Comparison of ENCODE assay signal across 15 cellular contexts in the genomic region with DNA sequence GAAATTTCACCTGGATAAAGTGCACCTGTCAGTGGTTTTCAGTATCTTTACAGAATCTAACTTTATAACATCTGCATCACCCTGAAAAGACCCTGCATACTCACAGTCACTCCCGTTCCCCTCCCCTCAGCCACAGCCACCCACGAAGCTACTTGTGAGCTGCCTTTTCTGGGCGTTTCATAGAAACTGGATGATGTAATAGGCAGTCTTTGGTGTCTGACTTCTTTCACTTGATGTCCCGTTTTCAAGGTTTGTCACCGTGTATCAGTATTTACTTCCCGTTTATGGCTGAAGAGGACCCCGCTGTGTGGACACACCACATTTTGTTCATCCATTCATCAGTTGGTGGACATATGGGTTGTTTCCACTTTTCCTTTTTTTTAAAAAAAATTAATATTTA. TPM values are rescaled to one million over a fixed set of nuclear protein-coding genes. Genes with fewer than 3 reads are reported as not detected.
DNase-seq lines count a peak whose midpoint lies in the region; ATAC-seq and TF ChIP-seq lines count a peak whose summit lies in the region.
"Had no signal": no experiment of that assay in that cellular context is flagged by ENCODE, and none has a peak within 500 bp of the region (broad histone marks: within the 10 kb centered on the region; RNA-seq: fewer than 3 reads in every experiment).

No MANE protein-coding gene starts in this region.

- DNase-seq in GM13976 (ENCODE audit: low spot score) (peak; percentile 45), T-cell (no peak), NCI-H446 treated with DMSO at 0.1 percent for 48 hours (lab: John Stamatoyannopoulos, UW) (no peak), foreskin melanocyte (no peak)
- DNase-seq in activated naive CD8-positive, alpha-beta T cell treated with anti-CD3 and anti-CD28 coated beads, Interleukin-2, amount 10 ng/mL, durations not matched to agents 7 days and 5 days: no peak
- DNase-seq in stimulated activated CD4-positive, alpha-beta T cell treated with anti-CD3 and anti-CD28 coated beads, Interleukin-2, amount 100 ng/mL, for 4 hours (ENCODE audit: low read depth): peak; percentile 41
- DNase-seq: brain microvascular endothelial cell, Caco-2, hippocampal formation, NCI-H146, NCI-H774, ovary had no signal

- H3K36me3 Mint-ChIP-seq in T-cell: peaks cover 6% of the 10 kb centered on the region
- peaks cover 47% of the 10 kb centered on the region for H3K36me3 Mint-ChIP-seq in activated naive CD8-positive, alpha-beta T cell treated with anti-CD3 and anti-CD28 coated beads, Interleukin-2, amount 10 ng/mL, durations not matched to agents 7 days and 5 days

- ATAC-seq in T-cell (replicated peaks in 1 of 4): peak in 2 of 4 experiments; percentile 49 to 67
- ATAC-seq in activated naive CD8-positive, alpha-beta T cell treated with anti-CD3 and anti-CD28 coated beads, Interleukin-2, amount 10 ng/mL, durations not matched to agents 7 days and 5 days (ENCODE audit: low read depth): no peak
- ATAC-seq in GM19324 (IDR thresholded peaks at IDR 0.05; ENCODE audit: low FRiP score, unreplicated experiment): no peak
- no peak for ATAC-seq in HG02623 (IDR thresholded peaks at IDR 0.05; ENCODE audit: unreplicated experiment)

- H3K9me3 Mint-ChIP-seq in T-cell: peaks cover 0 to 4% (median 2%) of the 10 kb centered on the region in 3 donors
- peaks cover 9% of the 10 kb centered on the region for H3K9me3 Mint-ChIP-seq in activated naive CD8-positive, alpha-beta T cell treated with anti-CD3 and anti-CD28 coated beads, Interleukin-2, amount 10 ng/mL, durations not matched to agents 7 days and 5 days

- no peak overlapping the region for H3K4me3 Mint-ChIP-seq in T-cell
- H3K4me3 Mint-ChIP-seq in activated naive CD8-positive, alpha-beta T cell treated with anti-CD3 and anti-CD28 coated beads, Interleukin-2, amount 10 ng/mL, durations not matched to agents 7 days and 5 days: no peak overlapping the region

- peaks cover 0 to 3% (median 0%) of the 10 kb centered on the region in 3 donors for H3K4me1 Mint-ChIP-seq in T-cell
- H3K4me1 Mint-ChIP-seq in activated naive CD8-positive, alpha-beta T cell treated with anti-CD3 and anti-CD28 coated beads, Interleukin-2, amount 10 ng/mL, durations not matched to agents 7 days and 5 days: no peaks in the 10 kb centered on the region

- in situ Hi-C loops in GM13976 (cut with MboI; ENCODE audit: low sequenced_read_pairs, unreplicated experiment): no loop called here

- POLR2A ChIA-PET in T-cell (lab: Charles Lee): no interaction called here
- POLR2A ChIA-PET in activated naive CD8-positive, alpha-beta T cell treated with anti-CD3 and anti-CD28 coated beads, Interleukin-2, amount 10 ng/mL, durations not matched to agents 7 days and 5 days (lab: Charles Lee): interaction anchor here (0.6 kb wide), 1 partner anchor 1155 kb away, joined by 4 read pairs; no protein-coding TSS in a partner anchor

- no peaks in the 10 kb centered on the region for H3K27me3 Mint-ChIP-seq in T-cell
- no peaks in the 10 kb centered on the region for H3K27me3 Mint-ChIP-seq in activated naive CD8-positive, alpha-beta T cell treated with anti-CD3 and anti-CD28 coated beads, Interleukin-2, amount 10 ng/mL, durations not matched to agents 7 days and 5 days

- H3K27ac Mint-ChIP-seq in T-cell: peak overlapping the region; percentile 70 to 90
- peak overlapping the region; percentile 86 for H3K27ac Mint-ChIP-seq in activated naive CD8-positive, alpha-beta T cell treated with anti-CD3 and anti-CD28 coated beads, Interleukin-2, amount 10 ng/mL, durations not matched to agents 7 days and 5 days

- CTCF ChIA-PET in T-cell (lab: Charles Lee): no interaction called here

- TF ChIP-seq CTCF in GM13976 (IDR thresholded peaks at IDR 0.05; ENCODE audit: borderline replicate concordance, control extremely low read depth, extremely low read depth, insufficient read depth, missing control alignments): no peak

RNA-seq across cellular contexts. Expression of a gene that starts 47.8 kb away (rescaled TPM):
- 1 to 10 TPM in 2 of 5 donors, under 1 TPM in 3; 0.76 to 2.2 (median 0.98) TPM for total RNA-seq in T-cell
- total RNA-seq in activated naive CD8-positive, alpha-beta T cell treated with anti-CD3 and anti-CD28 coated beads, Interleukin-2, amount 10 ng/mL, durations not matched to agents 7 days and 5 days: 1 to 10 TPM; 3.0 to 3.5 TPM

RNA-seq across cellular contexts. Expression of a gene that starts 54.1 kb away (rescaled TPM):
- 1 to 10 TPM; 1.2 to 8.6 (median 3.6) TPM for total RNA-seq in T-cell
- total RNA-seq in activated naive CD8-positive, alpha-beta T cell treated with anti-CD3 and anti-CD28 coated beads, Interleukin-2, amount 10 ng/mL, durations not matched to agents 7 days and 5 days: 10 to 100 TPM; 29.6 to 31.1 TPM
- total RNA-seq: endothelial cell of umbilical vein had no signal

Comparison
In these comparisons a context has a peak if more than half of its experiments do, and no peak if none do; other contexts are left out.
1. DNase-seq: peak in GM13976 (single experiment) and stimulated activated CD4-positive, alpha-beta T cell treated with anti-CD3 and anti-CD28 coated beads, Interleukin-2, amount 100 ng/mL, for 4 hours (single experiment); none in T-cell (0 of 34), activated naive CD8-positive, alpha-beta T cell treated with anti-CD3 and anti-CD28 coated beads, Interleukin-2, amount 10 ng/mL, durations not matched to agents 7 days and 5 days (single experiment), NCI-H446 treated with DMSO at 0.1 percent for 48 hours (single experiment) and foreskin melanocyte (single experiment).